11 cellular contexts compared by ENCODE assay signal in the genomic region with DNA sequence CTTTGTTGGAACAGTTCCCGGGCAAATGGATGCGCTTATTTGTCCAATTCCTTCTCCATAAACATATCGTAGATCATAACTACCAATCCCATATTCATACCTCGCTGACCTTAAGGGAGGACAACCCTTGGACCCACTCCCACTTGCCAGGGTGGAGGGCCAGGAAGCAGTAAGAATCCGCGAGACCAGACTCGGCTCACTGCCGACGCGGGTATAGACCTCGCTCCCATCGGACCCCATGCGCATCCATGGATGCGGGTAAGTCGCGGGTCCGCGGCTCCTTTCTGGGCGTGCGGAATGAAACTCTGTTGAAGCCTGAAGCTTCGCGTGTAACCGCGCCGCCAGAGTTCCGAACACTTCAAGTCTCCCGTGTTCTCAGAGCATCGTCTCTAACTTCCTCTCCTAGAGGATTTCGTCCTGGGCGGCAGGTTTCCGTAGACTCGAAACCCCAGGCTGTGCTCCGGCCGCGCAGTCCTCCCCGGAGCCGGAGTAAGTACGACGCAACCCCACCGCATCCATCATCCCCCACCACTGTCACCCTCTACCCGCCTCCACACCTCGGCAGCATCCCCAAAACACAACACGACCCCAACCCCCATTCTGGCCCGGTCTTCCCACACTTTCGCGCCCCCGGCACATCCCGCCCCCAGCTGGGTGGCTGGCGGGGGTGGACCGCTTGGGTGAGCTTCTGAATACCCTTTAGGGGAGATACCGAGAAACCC. TPM values are rescaled to one million over a fixed set of nuclear protein-coding genes. Genes with fewer than 3 reads are reported as not detected.
DNase-seq lines count a peak whose midpoint lies in the region; ATAC-seq and TF ChIP-seq lines count a peak whose summit lies in the region.
"Had no signal": no experiment of that assay in that cellular context is flagged by ENCODE, and none has a peak within 500 bp of the region (broad histone marks: within the 10 kb centered on the region; RNA-seq: fewer than 3 reads in every experiment).

No MANE protein-coding gene starts in this region.

- H3K4me1 Mint-ChIP-seq in CD8-positive, alpha-beta memory T cell = no peaks in the 10 kb centered on the region

- H3K36me3 ChIP-seq in GM06990 (ENCODE audit: control insufficient read depth, insufficient read depth, low read length) = no peaks in the 10 kb centered on the region
- no peaks in the 10 kb centered on the region for H3K36me3 ChIP-seq in RWPE2 (ENCODE audit: low read depth)
- no peaks in the 10 kb centered on the region for H3K36me3 ChIP-seq in CD8-positive, alpha-beta memory T cell (ENCODE audit: insufficient read depth, low read length)
- H3K36me3 ChIP-seq: gastroesophageal sphincter had no signal

- POLR2A ChIA-PET in CD8-positive, alpha-beta memory T cell (lab: Charles Lee) = no interaction called here

- DNase-seq in GM06990 (ENCODE audit: extremely low read depth, insufficient read length) (peak; percentile 46), RWPE2 (ENCODE audit: low spot score) (peak; percentile 56), glomerular visceral epithelial cell (ENCODE audit: extremely low spot score) (peak; percentile 54), omental fat pad (ENCODE audit: low spot score) (no peak), ureter (ENCODE audit: low spot score) (no peak)
- no peak for DNase-seq in CD8-positive, alpha-beta memory T cell
- DNase-seq: activated CD4-positive, alpha-beta T cell treated with anti-CD3 and anti-CD28 coated beads for 4 hours; NCI-H1436 had no signal

- H3K27me3 ChIP-seq in GM06990 (replicated peaks; ENCODE audit: control insufficient read depth, insufficient read depth, low read length) = no peaks in the 10 kb centered on the region
- no peaks in the 10 kb centered on the region for H3K27me3 ChIP-seq in RWPE2 (ENCODE audit: insufficient read depth, poor library complexity, severe bottlenecking)
- H3K27me3 ChIP-seq in CD8-positive, alpha-beta memory T cell (ENCODE audit: insufficient read depth, low read length, poor library complexity, severe bottlenecking) = no peaks in the 10 kb centered on the region

- peak; percentile 47 for ATAC-seq in RWPE2 (ENCODE audit: low read depth)
- peak; percentile 32 for ATAC-seq in omental fat pad (ENCODE audit: low FRiP score)
- no peak for ATAC-seq in HG03457 (IDR thresholded peaks at IDR 0.05; ENCODE audit: unreplicated experiment)
- no peak for ATAC-seq in GM19023 (IDR thresholded peaks at IDR 0.05; ENCODE audit: unreplicated experiment)
- ATAC-seq: gastroesophageal sphincter had no signal

- no peak overlapping the region for H3K4me3 ChIP-seq in GM06990 (replicated peaks; ENCODE audit: low read depth, low read length)
- H3K4me3 ChIP-seq in RWPE2 (ENCODE audit: severe bottlenecking) = peak overlapping the region; percentile 51
- no peak overlapping the region for H3K4me3 ChIP-seq in CD8-positive, alpha-beta memory T cell (ENCODE audit: low read length)

- H3K4me1 ChIP-seq in RWPE2 (ENCODE audit: insufficient read depth, poor library complexity, severe bottlenecking) = peaks cover 55% of the 10 kb centered on the region
- no peaks in the 10 kb centered on the region for H3K4me1 ChIP-seq in CD8-positive, alpha-beta memory T cell (ENCODE audit: insufficient read depth, low read length)

- peaks cover 20 to 22% of the 10 kb centered on the region in 2 donors for H3K27me3 Mint-ChIP-seq in CD8-positive, alpha-beta memory T cell

- H3K36me3 Mint-ChIP-seq in CD8-positive, alpha-beta memory T cell = peaks cover 0 to 1% (median 0%) of the 10 kb centered on the region in 3 donors

- peaks cover 16 to 32% (median 27%) of the 10 kb centered on the region in 5 donors for H3K9me3 Mint-ChIP-seq in CD8-positive, alpha-beta memory T cell

- H3K4me3 Mint-ChIP-seq in CD8-positive, alpha-beta memory T cell = no peak overlapping the region

- no peak overlapping the region for H3K27ac Mint-ChIP-seq in CD8-positive, alpha-beta memory T cell

- H3K27ac ChIP-seq in RWPE2 (ENCODE audit: poor library complexity, severe bottlenecking) = peak overlapping the region; percentile 65
- no peak overlapping the region for H3K27ac ChIP-seq in CD8-positive, alpha-beta memory T cell (ENCODE audit: low read depth, low read length)
- H3K27ac ChIP-seq: gastroesophageal sphincter had no signal

- CTCF ChIA-PET in CD8-positive, alpha-beta memory T cell (lab: Charles Lee) = no interaction called here

- H3K9me3 ChIP-seq in RWPE2 (ENCODE audit: severe bottlenecking) = no peaks in the 10 kb centered on the region
- no peaks in the 10 kb centered on the region for H3K9me3 ChIP-seq in CD8-positive, alpha-beta memory T cell (ENCODE audit: low read length)
- H3K9me3 ChIP-seq: gastroesophageal sphincter had no signal

- no peak for TF ChIP-seq CTCF in GM06990 (IDR thresholded peaks at IDR 0.05; ENCODE audit: insufficient read depth, low read length, poor library complexity, severe bottlenecking)
- TF ChIP-seq CTCF in RWPE2 (IDR thresholded peaks at IDR 0.05; ENCODE audit: poor library complexity, severe bottlenecking) = no peak
- no peak for TF ChIP-seq CTCF in omental fat pad (IDR thresholded peaks at IDR 0.05)

RNA-seq across cellular contexts. Expression of a gene that starts 1.0 kb away (rescaled TPM):
- total RNA-seq in omental fat pad (10 to 100 TPM in 3 of 4 donors, under 1 TPM in 1; 0.32 to 60.2 (median 20.9) TPM), ureter (5.7 TPM)
- total RNA-seq in CD8-positive, alpha-beta memory T cell = not detected
- not detected for polyA plus RNA-seq in CD8-positive, alpha-beta memory T cell

Comparison
In these comparisons a context has a peak if more than half of its experiments do, and no peak if none do; other contexts are left out.
1. DNase-seq: peak in GM06990 (single experiment), RWPE2 (single experiment) and glomerular visceral epithelial cell (single experiment); none in omental fat pad (single experiment), ureter (single experiment) and CD8-positive, alpha-beta memory T cell (0 of 5).
2. ATAC-seq: peak in RWPE2 (single experiment) and omental fat pad (single experiment); none in HG03457 (single experiment) and GM19023 (single experiment).